Comparison of ENCODE assay signal across 21 cellular contexts in the genomic region with DNA sequence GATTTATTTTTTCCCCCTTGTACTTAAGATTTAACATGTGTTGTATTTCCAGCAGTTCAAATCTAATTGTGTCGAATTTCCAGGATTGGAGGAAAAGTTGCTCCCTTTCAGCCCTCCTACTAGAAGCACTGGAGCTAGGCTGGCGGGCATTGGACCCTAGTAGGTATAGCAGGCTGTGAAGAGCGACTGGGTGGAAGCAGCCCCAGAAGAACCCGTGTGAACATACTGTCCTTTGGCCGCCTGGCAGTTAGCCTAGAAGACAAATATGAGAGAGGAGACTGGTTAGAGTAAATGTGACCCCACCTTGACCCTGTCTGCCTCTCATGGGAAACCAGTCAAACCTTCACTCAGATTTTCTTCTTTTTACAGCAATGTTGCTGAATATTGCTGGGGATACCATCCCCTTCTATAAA. TPM values are rescaled to one million over a fixed set of nuclear protein-coding genes. Genes with fewer than 3 reads are reported as not detected.
DNase-seq lines count a peak whose midpoint lies in the region; ATAC-seq and TF ChIP-seq lines count a peak whose summit lies in the region.
"Had no signal": no experiment of that assay in that cellular context is flagged by ENCODE, and none has a peak within 500 bp of the region (broad histone marks: within the 10 kb centered on the region; RNA-seq: fewer than 3 reads in every experiment).

No MANE protein-coding gene starts in this region.

- H3K4me1 ChIP-seq in heart right ventricle (peaks cover 0 to 15% (median 0%) of the 10 kb centered on the region in 9 donors), liver (ENCODE audit: control insufficient read depth in 4 of 4, insufficient read depth in 4 of 4, low read length in 3 of 4) (peaks cover 0 to 13% (median 6%) of the 10 kb centered on the region in 4 donors), stomach (peaks cover 0 to 6% (median 0%) of the 10 kb centered on the region in 4 donors)

- TF ChIP-seq RAD21 in liver (IDR thresholded peaks at IDR 0.05), result no peak

- H3K9me3 ChIP-seq in heart right ventricle (peaks cover 0 to 32% (median 0%) of the 10 kb centered on the region in 11 donors), liver (ENCODE audit: control insufficient read depth in 4 of 4, low read length in 3 of 4) (no peaks in the 10 kb centered on the region), stomach (peaks cover 0 to 34% (median 4%) of the 10 kb centered on the region in 4 donors)

- TF ChIP-seq POLR2A in stomach (IDR thresholded peaks at IDR 0.05), result no peak

- 72 to 76% methylated on average over 5 of the region's 5 CpGs for WGBS in heart right ventricle, 2 donors
- 46% methylated on average over 5 of the region's 5 CpGs for WGBS in liver
- WGBS in stomach, 5 donors, result 36 to 55% (median 49%) methylated on average over 5 of the region's 5 CpGs

- DNase-seq in heart right ventricle, result peak; percentile 10 to 20
- DNase-seq in cardiac septum (ENCODE audit: low spot score), result no peak
- peak; percentile 44 for DNase-seq in brain pericyte (ENCODE audit: low read depth, low spot score)
- peak; percentile 76 for DNase-seq in stomach
- DNase-seq in SHP77 treated with DMSO at 0.1 percent for 48 hours (lab: John Stamatoyannopoulos, UW), result no peak
- DNase-seq in GF-D8 (lab: John Stamatoyannopoulos, UW), result no peak
- DNase-seq: Caco-2, DMS79, GDM1, MM.1S, NCI-H1105, NCI-H1694 treated with DMSO at 0.1 percent for 48 hours, NCI-H2171, NCI-H446 treated with DMSO at 0.1 percent for 48 hours, NCI-H774, SHP77 had no signal

- H3K4me3 ChIP-seq in heart right ventricle (no peak overlapping the region), liver (ENCODE audit: low read depth in 1 of 3, low read length in 3 of 3) (no peak overlapping the region), stomach (no peak overlapping the region)

- intact Hi-C loops in heart right ventricle (cut with DNase I) (no loop called here), cardiac septum (cut with DNase I) (no loop called here), stomach (cut with DNase I; ENCODE audit: low total_unique reads) (no loop called here)

- H3K36me3 ChIP-seq in heart right ventricle (no peaks in the 10 kb centered on the region), liver (ENCODE audit: control insufficient read depth in 4 of 4, insufficient read depth in 3 of 4, low read depth in 1 of 4, low read length in 3 of 4) (peaks cover 4 to 56% (median 44%) of the 10 kb centered on the region in 4 donors), stomach (peaks cover 0 to 21% (median 0%) of the 10 kb centered on the region in 4 donors)

- H3K27ac ChIP-seq in heart right ventricle (no peak overlapping the region), liver (ENCODE audit: low read depth in 1 of 2, low read length in 2 of 2) (no peak overlapping the region), stomach (no peak overlapping the region)

- no peak overlapping the region for H3K9ac ChIP-seq in liver (ENCODE audit: low read depth in 1 of 2, low read length in 2 of 2)

- no peak for TF ChIP-seq EP300 in stomach (IDR thresholded peaks at IDR 0.05)

- H3K27me3 ChIP-seq in heart right ventricle (no peaks in the 10 kb centered on the region), liver (ENCODE audit: control insufficient read depth in 4 of 4, insufficient read depth in 4 of 4, low read length in 3 of 4) (no peaks in the 10 kb centered on the region), stomach (no peaks in the 10 kb centered on the region)

- TF ChIP-seq CTCF in heart right ventricle (IDR thresholded peaks at IDR 0.05) (no peak), liver (IDR thresholded peaks at IDR 0.05; ENCODE audit: low read depth, low read length, missing input control) (no peak), stomach (IDR thresholded peaks at IDR 0.05) (no peak)

- ATAC-seq in heart right ventricle (peak in 6 of 8 donors; percentile 20 to 48 (median 34)), GM19328 (IDR thresholded peaks at IDR 0.05; ENCODE audit: unreplicated experiment) (no peak)
- ATAC-seq: HCT116, Panc1 had no signal

TF ChIP-seq in liver, 16 proteins besides CTCF, POLR2A, EP300 and RAD21:
- TF ChIP-seq HNF4A (conservative IDR thresholded peaks at IDR 0.05), result peak; percentile 48 to 49
- no peak for TF ChIP-seq YY1 (IDR thresholded peaks at IDR 0.05)
- TF ChIP-seq SP1 (IDR thresholded peaks at IDR 0.05), result peak; percentile 30
- peak; percentile 52 for TF ChIP-seq NR2F2 (IDR thresholded peaks at IDR 0.05)
- peak in 1 of 2 donors; percentile 54 for TF ChIP-seq JUND (IDR thresholded peaks at IDR 0.05)
- TF ChIP-seq RXRA (IDR thresholded peaks at IDR 0.05), result peak; percentile 71 to 77
- no peak for TF ChIP-seq TAF1 (conservative IDR thresholded peaks at IDR 0.05)
- TF ChIP-seq FOXA2 (IDR thresholded peaks at IDR 0.05), result no peak

RNA-seq across cellular contexts. Expression of gene ALDOB, which starts 13.9 kb away (rescaled TPM):
- total RNA-seq in heart right ventricle (1 to 10 TPM in 1 of 10 donors, under 1 TPM in 7, not detected in 2; 0.19 to 1.4 (median 0.46) TPM), cardiac septum (0.13 TPM), liver (1,000 to 10,000 TPM in 1 of 2 donors, 100 to 1,000 TPM in 1; 527 to 1,744 TPM), stomach (100 to 1,000 TPM in 1 of 5 donors, 1 to 10 TPM in 2, under 1 TPM in 1, not detected in 1; 0.45 to 101 (median 2.4) TPM)
- polyA plus RNA-seq in heart right ventricle (under 1 TPM; 0.17 to 0.44 TPM), liver (1,000 to 10,000 TPM; 1,872 to 2,132 TPM), stomach (10 to 100 TPM in 1 of 3 donors, 1 to 10 TPM in 2; 1.1 to 13.0 (median 2.5) TPM)
- total RNA-seq: A673 had no signal

RNA-seq across cellular contexts. Expression of gene ZNF189, which starts 23.0 kb away (rescaled TPM):
- 10 to 100 TPM; 16.3 to 28.0 (median 20.5) TPM for total RNA-seq in heart right ventricle
- 10 to 100 TPM; 10.9 to 16.6 TPM for polyA plus RNA-seq in heart right ventricle
- 18.8 TPM for total RNA-seq in cardiac septum
- 10 to 100 TPM; 11.4 to 16.1 TPM for total RNA-seq in liver
- 1 to 10 TPM; 4.4 to 5.1 TPM for polyA plus RNA-seq in liver
- total RNA-seq in stomach, result 10 to 100 TPM in 4 of 5 donors, 1 to 10 TPM in 1; 7.0 to 52.2 (median 25.7) TPM
- 10 to 100 TPM in 1 of 3 donors, 1 to 10 TPM in 2; 5.8 to 10.8 (median 7.0) TPM for polyA plus RNA-seq in stomach

RNA-seq across cellular contexts. Expression of gene MRPL50, which starts 23.2 kb away (rescaled TPM):
- total RNA-seq in heart right ventricle (10 to 100 TPM; 12.2 to 20.6 (median 16.6) TPM), cardiac septum (14.1 TPM), liver (10 to 100 TPM in 1 of 2 donors, 1 to 10 TPM in 1; 9.0 to 11.9 TPM), stomach (10 to 100 TPM in 3 of 5 donors, 1 to 10 TPM in 1, under 1 TPM in 1; 0.87 to 46.1 (median 22.8) TPM)
- polyA plus RNA-seq in heart right ventricle (10 to 100 TPM in 1 of 2 donors, 1 to 10 TPM in 1; 9.0 to 10.5 TPM), liver (10 to 100 TPM in 1 of 2 donors, 1 to 10 TPM in 1; 5.7 to 12.3 TPM), stomach (10 to 100 TPM in 2 of 3 donors, 1 to 10 TPM in 1; 7.0 to 12.2 (median 11.8) TPM)

RNA-seq across cellular contexts. Expression of gene BAAT, which starts 36.9 kb away (rescaled TPM):
- total RNA-seq in heart right ventricle, result under 1 TPM in 5 of 10 donors, not detected in 5; 0.06 to 0.15 (median 0.07) TPM
- polyA plus RNA-seq in heart right ventricle, result under 1 TPM; 0.03 to 0.15 TPM
- total RNA-seq in cardiac septum, result 0.22 TPM
- 100 to 1,000 TPM in 1 of 2 donors, 10 to 100 TPM in 1; 31.9 to 167 TPM for total RNA-seq in liver
- 100 to 1,000 TPM; 136 to 275 TPM for polyA plus RNA-seq in liver
- under 1 TPM in 1 of 5 donors, not detected in 4; 0.55 TPM for total RNA-seq in stomach
- not detected for polyA plus RNA-seq in stomach

Comparison
In these comparisons a context has a peak if more than half of its experiments do, and no peak if none do; other contexts are left out.
1. DNase-seq: peak in heart right ventricle (2 of 2), brain pericyte (single experiment) and stomach (single experiment); none in cardiac septum (single experiment), SHP77 treated with DMSO at 0.1 percent for 48 hours (single experiment) and GF-D8 (single experiment).
2. RNA of gene ALDOB, which starts 13.9 kb away (total RNA-seq): 527 to 1,744 TPM in liver; 0.45 to 101 TPM in stomach, 0.19 to 1.4 TPM in heart right ventricle and 0.13 TPM in cardiac septum (single experiment); every median in the first group is over 4 times any median in the second.